In the genomic region with DNA sequence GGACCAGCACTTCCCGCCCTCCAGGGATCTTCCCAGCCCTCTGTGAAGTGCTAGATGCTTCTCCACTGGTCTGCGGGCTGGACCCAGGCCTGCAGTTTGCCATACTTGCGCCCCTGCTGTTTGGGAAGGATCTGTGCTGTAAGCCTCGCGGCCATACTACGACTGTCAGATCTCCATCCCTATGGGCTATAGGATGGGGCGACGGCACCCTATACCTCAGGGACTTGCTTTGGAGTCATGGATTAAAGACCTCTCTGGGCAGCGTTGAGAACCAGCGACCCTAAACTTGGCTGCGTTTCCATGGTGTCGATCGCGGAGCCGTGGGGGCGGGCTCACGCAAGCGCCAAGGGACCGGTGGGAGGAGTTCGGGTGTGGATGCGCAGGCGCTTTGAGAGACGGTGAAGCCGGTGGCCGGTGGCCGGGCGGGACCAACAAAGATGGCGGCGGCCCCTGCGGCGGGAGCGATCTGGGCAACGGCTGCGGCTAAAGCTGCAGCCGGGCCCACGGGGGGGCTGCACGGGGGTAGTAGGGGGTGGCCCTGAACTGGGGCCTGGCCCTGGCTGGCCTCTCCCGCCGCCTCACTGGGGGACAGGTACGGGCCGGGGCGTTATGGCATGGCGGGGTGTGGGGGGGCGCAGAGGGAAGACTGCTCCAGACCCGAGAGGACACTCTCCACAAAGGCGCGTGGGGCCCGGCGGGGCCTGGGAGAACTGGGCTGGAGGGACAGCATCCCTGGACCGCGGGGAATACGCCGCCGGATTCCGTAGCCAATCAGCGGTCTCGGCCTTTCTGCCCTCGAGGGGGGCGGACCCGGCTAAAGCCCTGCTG, we compare ENCODE assay signal across 8 cellular contexts. TPM values are rescaled to one million over a fixed set of nuclear protein-coding genes. Genes with fewer than 3 reads are reported as not detected.
DNase-seq lines count a peak whose midpoint lies in the region; ATAC-seq, FAIRE-seq and TF ChIP-seq lines count a peak whose summit lies in the region.

A gene with protein sequence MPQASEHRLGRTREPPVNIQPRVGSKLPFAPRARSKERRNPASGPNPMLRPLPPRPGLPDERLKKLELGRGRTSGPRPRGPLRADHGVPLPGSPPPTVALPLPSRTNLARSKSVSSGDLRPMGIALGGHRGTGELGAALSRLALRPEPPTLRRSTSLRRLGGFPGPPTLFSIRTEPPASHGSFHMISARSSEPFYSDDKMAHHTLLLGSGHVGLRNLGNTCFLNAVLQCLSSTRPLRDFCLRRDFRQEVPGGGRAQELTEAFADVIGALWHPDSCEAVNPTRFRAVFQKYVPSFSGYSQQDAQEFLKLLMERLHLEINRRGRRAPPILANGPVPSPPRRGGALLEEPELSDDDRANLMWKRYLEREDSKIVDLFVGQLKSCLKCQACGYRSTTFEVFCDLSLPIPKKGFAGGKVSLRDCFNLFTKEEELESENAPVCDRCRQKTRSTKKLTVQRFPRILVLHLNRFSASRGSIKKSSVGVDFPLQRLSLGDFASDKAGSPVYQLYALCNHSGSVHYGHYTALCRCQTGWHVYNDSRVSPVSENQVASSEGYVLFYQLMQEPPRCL (plus strand): TSS at position 414 of the 828 bp plus-strand sequence. CDS start 1,141 bp downstream, outside the sequence.

- ATAC-seq in HG02885 (IDR thresholded peaks at IDR 0.05; ENCODE audit: poor library complexity, unreplicated experiment), result peak; percentile 90
- peak; percentile 91 for ATAC-seq in T-helper 17 cell
- peak; percentile 96 for ATAC-seq in left cardiac atrium

- peaks cover 59% of the 10 kb centered on the region for H3K4me1 Mint-ChIP-seq in T-helper 17 cell

- WGBS in prostate gland, result under 1% methylated on average over 56 of the region's 60 CpGs

- peak within 1 kb of the TSS; percentile 97 for H3K27ac Mint-ChIP-seq in T-helper 17 cell

- H3K4me3 Mint-ChIP-seq in T-helper 17 cell, result peak within 1 kb of the TSS; percentile 93

- peaks cover 12% of the 10 kb centered on the region for H3K36me3 Mint-ChIP-seq in T-helper 17 cell (ENCODE audit: low read depth)

- H3K27me3 ChIP-seq in prostate gland (replicated peaks; ENCODE audit: insufficient read depth), result no peaks in the 10 kb centered on the region

- peak within 1 kb of the TSS; percentile 71 to 100 for H3K4me3 ChIP-seq in prostate gland

- H3K4me1 ChIP-seq in prostate gland (replicated peaks), result no peaks in the 10 kb centered on the region

- no peaks in the 10 kb centered on the region for H3K27me3 Mint-ChIP-seq in T-helper 17 cell

- peak in 2 of 4 experiments; percentile 33 to 35 for TF ChIP-seq CTCF in prostate gland (IDR thresholded peaks at IDR 0.05)

- TF ChIP-seq POLR2A in GM15510 (IDR thresholded peaks at IDR 0.05; ENCODE audit: borderline replicate concordance, extremely low read depth, insufficient read length) (peak; percentile 88), prostate gland (IDR thresholded peaks at IDR 0.05) (peak; percentile 63)

- intact Hi-C loops in left cardiac atrium (cut with DNase I), result no loop called here
- intact Hi-C loops in prostate gland (cut with DNase I), result no loop called here

- no peaks in the 10 kb centered on the region for H3K9me3 ChIP-seq in T-helper 17 cell (ENCODE audit: control insufficient read depth, low read length, poor library complexity, severe bottlenecking)
- no peaks in the 10 kb centered on the region for H3K9me3 ChIP-seq in prostate gland

- H3K36me3 ChIP-seq in prostate gland, result no peaks in the 10 kb centered on the region

- DNase-seq in NCI-H187 (lab: John Stamatoyannopoulos, UW) (peak; percentile 96 to 98), T-helper 17 cell (peak; percentile 86 to 88 (median 87)), amniotic stem cell (lab: John Stamatoyannopoulos, UW) (peak; percentile 87), left cardiac atrium (peak; percentile 95), prostate gland (ENCODE audit: low spot score) (peak; percentile 91), urothelium cell line (ENCODE audit: low spot score) (peak; percentile 96)

- H3K27ac ChIP-seq in prostate gland, result peak within 1 kb of the TSS; percentile 87 to 90

- FAIRE-seq in urothelium cell line (lab: Jason Lieb, UNC), result no peak

RNA-seq across cellular contexts. Expression of the gene that starts here (rescaled TPM):
- total RNA-seq in T-helper 17 cell, result 10 to 100 TPM; 35.9 to 37.0 TPM
- total RNA-seq in left cardiac atrium, result 10 to 100 TPM; 13.4 to 20.8 TPM
- total RNA-seq in prostate gland, result 10 to 100 TPM; 28.1 to 32.1 TPM

Comparison
In these comparisons a context has a peak if more than half of its experiments do, and no peak if none do; other contexts are left out.
1. Peak in every context shown above with its lines: DNase-seq, ATAC-seq, H3K4me3 ChIP-seq and H3K27ac ChIP-seq.